Comparison of ENCODE assay signal across 1 cellular context in the genomic region with DNA sequence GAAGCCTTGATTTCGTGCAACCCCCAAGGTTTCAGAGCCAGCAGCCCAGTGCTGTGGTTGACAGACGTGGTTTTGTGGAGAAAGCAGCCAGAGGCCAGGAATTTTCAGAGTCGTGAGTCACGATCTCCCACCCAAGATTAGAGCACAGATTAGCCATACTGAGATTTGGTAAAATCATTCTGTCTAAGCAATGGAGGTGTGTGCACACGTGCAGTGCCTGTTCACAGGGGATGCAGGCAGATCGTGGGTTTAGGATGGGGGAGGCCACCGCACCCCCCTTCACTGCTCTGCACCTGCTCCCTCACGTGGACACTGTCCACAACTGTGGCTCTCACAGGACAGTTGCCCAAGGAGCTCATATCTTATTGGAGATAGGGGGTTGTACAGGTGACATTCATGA.
A peak's percentile ranks its signal among the peaks of the same experiment; 100 is the strongest.
TF ChIP-seq lines count a peak whose summit lies in the region.

No MANE protein-coding gene starts in this region.

TF ChIP-seq in IMR-90, 13 proteins besides CTCF, POLR2A, EP300 and RAD21:
- TF ChIP-seq, protein P1, sequence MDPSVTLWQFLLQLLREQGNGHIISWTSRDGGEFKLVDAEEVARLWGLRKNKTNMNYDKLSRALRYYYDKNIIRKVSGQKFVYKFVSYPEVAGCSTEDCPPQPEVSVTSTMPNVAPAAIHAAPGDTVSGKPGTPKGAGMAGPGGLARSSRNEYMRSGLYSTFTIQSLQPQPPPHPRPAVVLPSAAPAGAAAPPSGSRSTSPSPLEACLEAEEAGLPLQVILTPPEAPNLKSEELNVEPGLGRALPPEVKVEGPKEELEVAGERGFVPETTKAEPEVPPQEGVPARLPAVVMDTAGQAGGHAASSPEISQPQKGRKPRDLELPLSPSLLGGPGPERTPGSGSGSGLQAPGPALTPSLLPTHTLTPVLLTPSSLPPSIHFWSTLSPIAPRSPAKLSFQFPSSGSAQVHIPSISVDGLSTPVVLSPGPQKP (IDR thresholded peaks at IDR 0.05; ENCODE audit: borderline replicate concordance, low read depth, low read length), result no peak
- TF ChIP-seq USF2 (IDR thresholded peaks at IDR 0.05; ENCODE audit: low read depth, low read length) (no peak), FOS (IDR thresholded peaks at IDR 0.05; ENCODE audit: low read depth, low read length) (peak; percentile 19; the same call in 1 of the 2 replicates), BHLHE40 (IDR thresholded peaks at IDR 0.05; ENCODE audit: low read depth, low read length) (peak; percentile 65)
